Comparison of ENCODE assay signal across 1 cellular context in genomic region chr11:65888163-65888814, GRCh38.
A peak's percentile ranks its signal among the peaks of the same experiment; 100 is the strongest.
TF ChIP-seq lines count a peak whose summit lies in the region.

Gene FIBP (minus strand): TSS chr11:65888471. CDS start chr11:65888418, 53 bp downstream.

TF ChIP-seq in HepG2, 621 proteins besides CTCF, POLR2A, EP300 and RAD21 (continued from another document and continues in another):
- TF ChIP-seq HBP1 (CRISPR knock-in tag; IDR thresholded peaks at IDR 0.05; ENCODE audit: low read depth) (peak; percentile 89), MED13 (CRISPR knock-in tag; IDR thresholded peaks at IDR 0.05) (0 out of 2 replicates have a peak, but pooled peaks have one; percentile 33), POLR2AphosphoS5 (IDR thresholded peaks at IDR 0.05; ENCODE audit: low read depth, low read length) (peak; percentile 85), ZNF891 (CRISPR knock-in tag; IDR thresholded peaks at IDR 0.05) (peak; percentile 40; the same call in 1 of the 2 replicates), ASH2L (IDR thresholded peaks at IDR 0.05; ENCODE audit: insufficient read length, low read depth, low read length) (peak; percentile 64), CBX2 (IDR thresholded peaks at IDR 0.05; ENCODE audit: low read depth, low read length) (no peak), CBX2 (CRISPR knock-in tag; IDR thresholded peaks at IDR 0.05; ENCODE audit: low read depth) (no peak), ZNF672 (CRISPR knock-in tag; IDR thresholded peaks at IDR 0.05) (no peak), NRL (CRISPR knock-in tag; IDR thresholded peaks at IDR 0.05; ENCODE audit: borderline replicate concordance) (peak; percentile 29; the same call in 1 of the 2 replicates), GTF2F1 (IDR thresholded peaks at IDR 0.05; ENCODE audit: low read length) (no peak), AFF4 (CRISPR knock-in tag; IDR thresholded peaks at IDR 0.05) (0 out of 2 replicates have a peak, but pooled peaks have one; percentile 61), ARID2 (CRISPR knock-in tag; IDR thresholded peaks at IDR 0.05; ENCODE audit: borderline replicate concordance) (peak; percentile 63; the same call in 1 of the 2 replicates), PHF8 (CRISPR knock-in tag; IDR thresholded peaks at IDR 0.05) (peak; percentile 86), MAX (IDR thresholded peaks at IDR 0.05) (peak; percentile 67), JUND (CRISPR knock-in tag; IDR thresholded peaks at IDR 0.05) (no peak), KMT2A (CRISPR knock-in tag; IDR thresholded peaks at IDR 0.05) (peak; percentile 82; the same call in 1 of the 2 replicates), BCL6 (CRISPR knock-in tag; IDR thresholded peaks at IDR 0.05) (peak; percentile 35; the same call in 1 of the 2 replicates), ZNF501 (CRISPR knock-in tag; IDR thresholded peaks at IDR 0.05) (peak; percentile 77), MXD3 (CRISPR knock-in tag; IDR thresholded peaks at IDR 0.05) (peak; percentile 77), ARNTL (CRISPR knock-in tag; IDR thresholded peaks at IDR 0.05) (no peak; the same call in 1 of the 2 replicates), NCOA1 (CRISPR knock-in tag; IDR thresholded peaks at IDR 0.05) (0 out of 2 replicates have a peak, but pooled peaks have one; percentile 37), CEBPG (CRISPR knock-in tag; IDR thresholded peaks at IDR 0.05) (0 out of 2 replicates have a peak, but pooled peaks have one; percentile 5), NR1H2 (CRISPR knock-in tag; IDR thresholded peaks at IDR 0.05; ENCODE audit: borderline replicate concordance, low read depth) (peak; percentile 68; the same call in 1 of the 2 replicates), RBAK (CRISPR knock-in tag; IDR thresholded peaks at IDR 0.05) (no peak), ZBTB42 (CRISPR knock-in tag; IDR thresholded peaks at IDR 0.05) (no peak), ZNF777 (CRISPR knock-in tag; IDR thresholded peaks at IDR 0.05) (peak; percentile 76), ARHGAP35 (CRISPR knock-in tag; IDR thresholded peaks at IDR 0.05; ENCODE audit: borderline replicate concordance) (no peak; the same call in 1 of the 2 replicates), WIZ (CRISPR knock-in tag; IDR thresholded peaks at IDR 0.05) (peak; percentile 17; the same call in 1 of the 2 replicates), ZMAT5 (CRISPR knock-in tag; IDR thresholded peaks at IDR 0.05; ENCODE audit: borderline replicate concordance, low read depth) (no peak), NFRKB (IDR thresholded peaks at IDR 0.05) (no peak), ZEB1 (IDR thresholded peaks at IDR 0.05; ENCODE audit: insufficient replicate concordance, low read depth) (peak; percentile 26), FOXA1 (IDR thresholded peaks at IDR 0.05) (no peak), FOXA1 (CRISPR knock-in tag; IDR thresholded peaks at IDR 0.05) (peak; percentile 8; the same call in 1 of the 2 replicates), RXRA (CRISPR knock-in tag; IDR thresholded peaks at IDR 0.05) (peak; percentile 14; the same call in 1 of the 2 replicates), POLR2AphosphoS2 (IDR thresholded peaks at IDR 0.05; ENCODE audit: low read depth, low read length) (peak; percentile 66; the same call in 1 of the 2 replicates), NR2F6 (IDR thresholded peaks at IDR 0.05) (no peak), NR2F6 (CRISPR knock-in tag; IDR thresholded peaks at IDR 0.05) (0 out of 2 replicates have a peak, but pooled peaks have one; percentile 4), CBX5 (CRISPR knock-in tag; IDR thresholded peaks at IDR 0.05; ENCODE audit: borderline replicate concordance) (peak; percentile 35; the same call in 1 of the 2 replicates), HMG20A (CRISPR knock-in tag; IDR thresholded peaks at IDR 0.05; ENCODE audit: borderline replicate concordance) (no peak), TAF1 (CRISPR knock-in tag; IDR thresholded peaks at IDR 0.05) (peak; percentile 57; the same call in 1 of the 2 replicates)
- TF ChIP-seq, protein P1, sequence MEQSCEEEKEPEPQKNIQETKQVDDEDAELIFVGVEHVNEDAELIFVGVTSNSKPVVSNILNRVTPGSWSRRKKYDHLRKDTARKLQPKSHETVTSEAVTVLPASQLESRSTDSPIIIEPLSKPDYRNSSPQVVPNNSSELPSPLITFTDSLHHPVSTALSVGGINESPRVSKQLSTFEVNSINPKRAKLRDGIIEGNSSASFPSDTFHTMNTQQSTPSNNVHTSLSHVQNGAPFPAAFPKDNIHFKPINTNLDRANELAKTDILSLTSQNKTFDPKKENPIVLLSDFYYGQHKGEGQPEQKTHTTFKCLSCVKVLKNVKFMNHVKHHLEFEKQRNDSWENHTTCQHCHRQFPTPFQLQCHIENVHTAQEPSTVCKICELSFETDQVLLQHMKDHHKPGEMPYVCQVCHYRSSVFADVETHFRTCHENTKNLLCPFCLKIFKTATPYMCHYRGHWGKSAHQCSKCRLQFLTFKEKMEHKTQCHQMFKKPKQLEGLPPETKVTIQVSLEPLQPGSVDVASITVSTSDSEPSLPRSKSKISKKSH (CRISPR knock-in tag; IDR thresholded peaks at IDR 0.05; ENCODE audit: borderline replicate concordance) = peak; percentile 74
- TF ChIP-seq, protein P2, sequence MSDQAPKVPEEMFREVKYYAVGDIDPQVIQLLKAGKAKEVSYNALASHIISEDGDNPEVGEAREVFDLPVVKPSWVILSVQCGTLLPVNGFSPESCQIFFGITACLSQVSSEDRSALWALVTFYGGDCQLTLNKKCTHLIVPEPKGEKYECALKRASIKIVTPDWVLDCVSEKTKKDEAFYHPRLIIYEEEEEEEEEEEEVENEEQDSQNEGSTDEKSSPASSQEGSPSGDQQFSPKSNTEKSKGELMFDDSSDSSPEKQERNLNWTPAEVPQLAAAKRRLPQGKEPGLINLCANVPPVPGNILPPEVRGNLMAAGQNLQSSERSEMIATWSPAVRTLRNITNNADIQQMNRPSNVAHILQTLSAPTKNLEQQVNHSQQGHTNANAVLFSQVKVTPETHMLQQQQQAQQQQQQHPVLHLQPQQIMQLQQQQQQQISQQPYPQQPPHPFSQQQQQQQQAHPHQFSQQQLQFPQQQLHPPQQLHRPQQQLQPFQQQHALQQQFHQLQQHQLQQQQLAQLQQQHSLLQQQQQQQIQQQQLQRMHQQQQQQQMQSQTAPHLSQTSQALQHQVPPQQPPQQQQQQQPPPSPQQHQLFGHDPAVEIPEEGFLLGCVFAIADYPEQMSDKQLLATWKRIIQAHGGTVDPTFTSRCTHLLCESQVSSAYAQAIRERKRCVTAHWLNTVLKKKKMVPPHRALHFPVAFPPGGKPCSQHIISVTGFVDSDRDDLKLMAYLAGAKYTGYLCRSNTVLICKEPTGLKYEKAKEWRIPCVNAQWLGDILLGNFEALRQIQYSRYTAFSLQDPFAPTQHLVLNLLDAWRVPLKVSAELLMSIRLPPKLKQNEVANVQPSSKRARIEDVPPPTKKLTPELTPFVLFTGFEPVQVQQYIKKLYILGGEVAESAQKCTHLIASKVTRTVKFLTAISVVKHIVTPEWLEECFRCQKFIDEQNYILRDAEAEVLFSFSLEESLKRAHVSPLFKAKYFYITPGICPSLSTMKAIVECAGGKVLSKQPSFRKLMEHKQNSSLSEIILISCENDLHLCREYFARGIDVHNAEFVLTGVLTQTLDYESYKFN (CRISPR knock-in tag; conservative IDR thresholded peaks at IDR 0.05) = no peak; the same call in none of the 2 replicates
- TF ChIP-seq, protein P3, sequence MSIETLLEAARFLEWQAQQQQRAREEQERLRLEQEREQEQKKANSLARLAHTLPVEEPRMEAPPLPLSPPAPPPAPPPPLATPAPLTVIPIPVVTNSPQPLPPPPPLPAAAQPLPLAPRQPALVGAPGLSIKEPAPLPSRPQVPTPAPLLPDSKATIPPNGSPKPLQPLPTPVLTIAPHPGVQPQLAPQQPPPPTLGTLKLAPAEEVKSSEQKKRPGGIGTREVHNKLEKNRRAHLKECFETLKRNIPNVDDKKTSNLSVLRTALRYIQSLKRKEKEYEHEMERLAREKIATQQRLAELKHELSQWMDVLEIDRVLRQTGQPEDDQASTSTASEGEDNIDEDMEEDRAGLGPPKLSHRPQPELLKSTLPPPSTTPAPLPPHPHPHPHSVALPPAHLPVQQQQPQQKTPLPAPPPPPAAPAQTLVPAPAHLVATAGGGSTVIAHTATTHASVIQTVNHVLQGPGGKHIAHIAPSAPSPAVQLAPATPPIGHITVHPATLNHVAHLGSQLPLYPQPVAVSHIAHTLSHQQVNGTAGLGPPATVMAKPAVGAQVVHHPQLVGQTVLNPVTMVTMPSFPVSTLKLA (IDR thresholded peaks at IDR 0.05) = 0 out of 2 replicates have a peak, but pooled peaks have one; percentile 24
- TF ChIP-seq, protein P4, sequence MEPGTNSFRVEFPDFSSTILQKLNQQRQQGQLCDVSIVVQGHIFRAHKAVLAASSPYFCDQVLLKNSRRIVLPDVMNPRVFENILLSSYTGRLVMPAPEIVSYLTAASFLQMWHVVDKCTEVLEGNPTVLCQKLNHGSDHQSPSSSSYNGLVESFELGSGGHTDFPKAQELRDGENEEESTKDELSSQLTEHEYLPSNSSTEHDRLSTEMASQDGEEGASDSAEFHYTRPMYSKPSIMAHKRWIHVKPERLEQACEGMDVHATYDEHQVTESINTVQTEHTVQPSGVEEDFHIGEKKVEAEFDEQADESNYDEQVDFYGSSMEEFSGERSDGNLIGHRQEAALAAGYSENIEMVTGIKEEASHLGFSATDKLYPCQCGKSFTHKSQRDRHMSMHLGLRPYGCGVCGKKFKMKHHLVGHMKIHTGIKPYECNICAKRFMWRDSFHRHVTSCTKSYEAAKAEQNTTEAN (CRISPR knock-in tag; conservative IDR thresholded peaks at IDR 0.05) = 0 out of 2 replicates have a peak, but pooled peaks have one; percentile 10
- TF ChIP-seq, protein P5, sequence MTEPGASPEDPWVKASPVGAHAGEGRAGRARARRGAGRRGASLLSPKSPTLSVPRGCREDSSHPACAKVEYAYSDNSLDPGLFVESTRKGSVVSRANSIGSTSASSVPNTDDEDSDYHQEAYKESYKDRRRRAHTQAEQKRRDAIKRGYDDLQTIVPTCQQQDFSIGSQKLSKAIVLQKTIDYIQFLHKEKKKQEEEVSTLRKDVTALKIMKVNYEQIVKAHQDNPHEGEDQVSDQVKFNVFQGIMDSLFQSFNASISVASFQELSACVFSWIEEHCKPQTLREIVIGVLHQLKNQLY (CRISPR knock-in tag; IDR thresholded peaks at IDR 0.05) = peak; percentile 12; the same call in 1 of the 2 replicates
- TF ChIP-seq, protein P6, sequence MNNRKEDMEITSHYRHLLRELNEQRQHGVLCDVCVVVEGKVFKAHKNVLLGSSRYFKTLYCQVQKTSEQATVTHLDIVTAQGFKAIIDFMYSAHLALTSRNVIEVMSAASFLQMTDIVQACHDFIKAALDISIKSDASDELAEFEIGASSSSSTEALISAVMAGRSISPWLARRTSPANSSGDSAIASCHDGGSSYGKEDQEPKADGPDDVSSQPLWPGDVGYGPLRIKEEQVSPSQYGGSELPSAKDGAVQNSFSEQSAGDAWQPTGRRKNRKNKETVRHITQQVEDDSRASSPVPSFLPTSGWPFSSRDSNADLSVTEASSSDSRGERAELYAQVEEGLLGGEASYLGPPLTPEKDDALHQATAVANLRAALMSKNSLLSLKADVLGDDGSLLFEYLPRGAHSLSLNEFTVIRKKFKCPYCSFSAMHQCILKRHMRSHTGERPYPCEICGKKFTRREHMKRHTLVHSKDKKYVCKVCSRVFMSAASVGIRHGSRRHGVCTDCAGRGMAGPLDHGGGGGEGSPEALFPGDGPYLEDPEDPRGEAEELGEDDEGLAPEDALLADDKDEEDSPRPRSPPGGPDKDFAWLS (CRISPR knock-in tag; IDR thresholded peaks at IDR 0.05; ENCODE audit: borderline replicate concordance) = no peak
